Comparison of ENCODE assay signal across 1 cellular context in genomic region chr2:55839182-55839819, GRCh38.
TF ChIP-seq lines count a peak whose summit lies in the region.

No MANE protein-coding gene starts in this region.

TF ChIP-seq in HepG2, 621 proteins besides CTCF, POLR2A, EP300 and RAD21 (continued from another document and continues in another):
- no peak for TF ChIP-seq CEBPZ (IDR thresholded peaks at IDR 0.05; ENCODE audit: low read length)
- TF ChIP-seq ZNF776 (CRISPR knock-in tag; IDR thresholded peaks at IDR 0.05) = no peak
- TF ChIP-seq ATF4 (CRISPR knock-in tag; IDR thresholded peaks at IDR 0.05) = peak in 1 of 2 experiments; percentile 74; a peak in 2 of 4 replicates
- TF ChIP-seq RCOR2 (CRISPR knock-in tag; IDR thresholded peaks at IDR 0.05) = no peak
- TF ChIP-seq XRCC5 (optimal IDR thresholded peaks at IDR 0.05; ENCODE audit: low read length) = no peak
- TF ChIP-seq JUNB (CRISPR knock-in tag; IDR thresholded peaks at IDR 0.05; ENCODE audit: borderline replicate concordance) = no peak
- 0 out of 2 replicates have a peak, but pooled peaks have one; percentile 43 for TF ChIP-seq ZBTB43 (CRISPR knock-in tag; conservative IDR thresholded peaks at IDR 0.05)
- TF ChIP-seq ZNF335 (CRISPR knock-in tag; IDR thresholded peaks at IDR 0.05) = peak; percentile 72; the same call in 1 of the 2 replicates
- 0 out of 2 replicates have a peak, but pooled peaks have one; percentile 36 for TF ChIP-seq GFI1 (CRISPR knock-in tag; IDR thresholded peaks at IDR 0.05; ENCODE audit: borderline replicate concordance)
- TF ChIP-seq BHLHE40 (IDR thresholded peaks at IDR 0.05; ENCODE audit: low read length) = 0 out of 2 replicates have a peak, but pooled peaks have one; percentile 22
- no peak for TF ChIP-seq TFDP2 (CRISPR knock-in tag; IDR thresholded peaks at IDR 0.05)
- no peak for TF ChIP-seq SPEN (CRISPR knock-in tag; IDR thresholded peaks at IDR 0.05; ENCODE audit: low read depth)
- TF ChIP-seq SMAD9 (CRISPR knock-in tag; IDR thresholded peaks at IDR 0.05) = no peak
- TF ChIP-seq USF2 (IDR thresholded peaks at IDR 0.05; ENCODE audit: low read depth, low read length) = no peak
- TF ChIP-seq USF2 (CRISPR knock-in tag; IDR thresholded peaks at IDR 0.05; ENCODE audit: borderline replicate concordance) = no peak
- TF ChIP-seq ZNF251 (CRISPR knock-in tag; IDR thresholded peaks at IDR 0.05) = no peak
- no peak; the same call in 1 of the 2 replicates for TF ChIP-seq LCORL (IDR thresholded peaks at IDR 0.05)
- TF ChIP-seq LCORL (CRISPR knock-in tag; IDR thresholded peaks at IDR 0.05) = peak; percentile 54; the same call in 1 of the 2 replicates
- TF ChIP-seq ZFP1 (CRISPR knock-in tag; IDR thresholded peaks at IDR 0.05) = no peak
- TF ChIP-seq ZNF326 (CRISPR knock-in tag; IDR thresholded peaks at IDR 0.05; ENCODE audit: borderline replicate concordance) = no peak
- TF ChIP-seq ZC3H4 (CRISPR knock-in tag; IDR thresholded peaks at IDR 0.05; ENCODE audit: borderline replicate concordance) = no peak
- TF ChIP-seq RORA (CRISPR knock-in tag; IDR thresholded peaks at IDR 0.05) = no peak
- no peak for TF ChIP-seq HNRNPH1 (optimal IDR thresholded peaks at IDR 0.05; ENCODE audit: low read depth, low read length)
- no peak for TF ChIP-seq GTF3A (CRISPR knock-in tag; conservative IDR thresholded peaks at IDR 0.05)
- no peak for TF ChIP-seq RBM22 (optimal IDR thresholded peaks at IDR 0.05; ENCODE audit: low read length)
- no peak for TF ChIP-seq ZNF101 (CRISPR knock-in tag; IDR thresholded peaks at IDR 0.05; ENCODE audit: borderline replicate concordance, low read depth)
- TF ChIP-seq FOXK1 (CRISPR knock-in tag; IDR thresholded peaks at IDR 0.05; ENCODE audit: borderline replicate concordance, low read depth) = peak; percentile 52; the same call in 1 of the 2 replicates
- no peak for TF ChIP-seq SMARCC2 (IDR thresholded peaks at IDR 0.05)
- TF ChIP-seq ZNF703 (CRISPR knock-in tag; IDR thresholded peaks at IDR 0.05; ENCODE audit: borderline replicate concordance) = no peak
- no peak for TF ChIP-seq ZNF777 (CRISPR knock-in tag; IDR thresholded peaks at IDR 0.05)
- no peak for TF ChIP-seq ZNF224 (CRISPR knock-in tag; IDR thresholded peaks at IDR 0.05)
- TF ChIP-seq ZNF580 (CRISPR knock-in tag; IDR thresholded peaks at IDR 0.05; ENCODE audit: borderline replicate concordance, low read depth) = no peak
- TF ChIP-seq TBP (CRISPR knock-in tag; IDR thresholded peaks at IDR 0.05) = no peak
- no peak for TF ChIP-seq SETDB1 (CRISPR knock-in tag; IDR thresholded peaks at IDR 0.05; ENCODE audit: borderline replicate concordance)
- 0 out of 2 replicates have a peak, but pooled peaks have one; percentile 53 for TF ChIP-seq ZNF589 (CRISPR knock-in tag; conservative IDR thresholded peaks at IDR 0.05)
- TF ChIP-seq PRDM10 (CRISPR knock-in tag; IDR thresholded peaks at IDR 0.05; ENCODE audit: low read depth) = 0 out of 2 replicates have a peak, but pooled peaks have one; percentile 27
- TF ChIP-seq SAP130 (CRISPR knock-in tag; IDR thresholded peaks at IDR 0.05; ENCODE audit: low read depth) = peak; percentile 75
- TF ChIP-seq REXO4 (CRISPR knock-in tag; IDR thresholded peaks at IDR 0.05; ENCODE audit: borderline replicate concordance) = no peak
- TF ChIP-seq DMTF1 (CRISPR knock-in tag; IDR thresholded peaks at IDR 0.05) = no peak
- TF ChIP-seq MAF1 (CRISPR knock-in tag; IDR thresholded peaks at IDR 0.05; ENCODE audit: borderline replicate concordance) = no peak
- TF ChIP-seq ZXDC (CRISPR knock-in tag; IDR thresholded peaks at IDR 0.05) = no peak
- no peak for TF ChIP-seq ZNF557 (CRISPR knock-in tag; IDR thresholded peaks at IDR 0.05)
- TF ChIP-seq GMEB1 (CRISPR knock-in tag; IDR thresholded peaks at IDR 0.05; ENCODE audit: borderline replicate concordance) = no peak
